25 cellular contexts compared by ENCODE assay signal in the genomic region with DNA sequence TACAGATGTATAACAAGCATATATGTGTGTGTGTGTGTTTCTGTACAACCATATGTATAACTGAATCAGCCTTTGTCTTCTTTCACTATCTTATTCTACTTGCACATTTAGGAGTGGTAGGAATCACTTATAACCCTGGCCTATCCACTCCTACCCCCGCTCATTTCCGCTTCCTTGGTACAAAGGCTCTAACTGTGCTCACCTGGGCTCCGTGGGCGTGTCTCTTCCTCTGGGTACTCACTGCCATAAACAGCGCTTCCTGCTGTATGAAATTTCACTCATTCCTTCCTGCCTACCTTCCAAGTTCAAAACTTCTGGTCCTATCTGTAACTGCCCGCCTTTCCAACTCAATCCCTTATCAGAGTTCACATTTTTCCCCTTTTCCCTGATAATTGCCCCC.
DNase-seq lines count a peak whose midpoint lies in the region; TF ChIP-seq lines count a peak whose summit lies in the region.
"Had no signal": no experiment of that assay in that cellular context is flagged by ENCODE, and none has a peak within 500 bp of the region (broad histone marks: within the 10 kb centered on the region; RNA-seq: fewer than 3 reads in every experiment).

No MANE protein-coding gene starts in this region.

- H3K36me3 ChIP-seq in H7 (replicated peaks; ENCODE audit: control insufficient read depth, insufficient read depth, low read length) (no peaks in the 10 kb centered on the region), mesendoderm (ENCODE audit: control insufficient read depth, insufficient read depth, low read length) (no peaks in the 10 kb centered on the region)
- H3K36me3 ChIP-seq: SJCRH30 had no signal

- H3K23ac ChIP-seq in mesendoderm (ENCODE audit: low read length), result no peak overlapping the region

- no peak overlapping the region for H3K18ac ChIP-seq in mesendoderm (ENCODE audit: low read length)

- no peak overlapping the region for H3K56ac ChIP-seq in mesendoderm (ENCODE audit: low read length)

- H2BK15ac ChIP-seq in mesendoderm (replicated peaks; ENCODE audit: low read depth), result no peak overlapping the region

- H3K27me3 ChIP-seq in H7 (ENCODE audit: control insufficient read depth, insufficient read depth, low read length) (no peaks in the 10 kb centered on the region), mesendoderm (ENCODE audit: insufficient read depth, low read length, poor library complexity) (no peaks in the 10 kb centered on the region), dorsolateral prefrontal cortex (no peaks in the 10 kb centered on the region)
- H3K27me3 ChIP-seq: SJCRH30 had no signal

- intact Hi-C loops in dorsolateral prefrontal cortex (cut with DNase I), result no loop called here

- no peak overlapping the region for H3K4me3 ChIP-seq in H7 (ENCODE audit: insufficient read depth, low read depth, low read length)
- no peak overlapping the region for H3K4me3 ChIP-seq in epithelial cell of esophagus (ENCODE audit: low read length)
- H3K4me3 ChIP-seq in mesendoderm (ENCODE audit: low read length), result no peak overlapping the region
- H3K4me3 ChIP-seq in dorsolateral prefrontal cortex, result no peak overlapping the region
- H3K4me3 ChIP-seq: A549, K562, PC-9, SJCRH30 had no signal

- DNase-seq in H7 (peak; percentile 2), NCI-H69 (lab: John Stamatoyannopoulos, UW) (peak; percentile 49), epithelial cell of esophagus (ENCODE audit: low read depth) (peak; percentile 7), mesendoderm (peak; percentile 1), GM19238 (ENCODE audit: insufficient read length, low spot score) (no peak), dorsolateral prefrontal cortex (no peak)
- no peak for DNase-seq in stimulated activated CD4-positive, alpha-beta T cell treated with anti-CD3 and anti-CD28 coated beads, Interleukin-2, amount 100 ng/mL, for 24 hours
- DNase-seq: C1 segment of cervical spinal cord; CD8-positive, alpha-beta T cell; DMS53; H9; HFFc6; Kasumi-1; MV-4-11; NCI-H1105; NCI-H1436 treated with DMSO at 0.1 percent for 48 hours; NCI-H187 treated with DMSO at 0.1 percent for 48 hours; NCI-H2171 treated with DMSO at 0.1 percent for 48 hours; NCI-H345; NCI-H510A treated with DMSO at 0.1 percent for 48 hours; NCI-H82; PC-9; SJCRH30 had no signal

- H3K9ac ChIP-seq in mesendoderm (ENCODE audit: low read length), result no peak overlapping the region

- TF ChIP-seq CTCF in epithelial cell of esophagus (IDR thresholded peaks at IDR 0.05; ENCODE audit: insufficient read depth, low read depth, low read length, missing control alignments), result no peak
- TF ChIP-seq CTCF in dorsolateral prefrontal cortex (IDR thresholded peaks at IDR 0.05 in 54 of 56, conservative IDR thresholded peaks at IDR 0.05 in 2 of 56; ENCODE audit: low read depth in 1 of 56, partially characterized antibody in 56 of 56), result no peak

- no peak overlapping the region for H4K5ac ChIP-seq in mesendoderm (ENCODE audit: low read length)

- no peaks in the 10 kb centered on the region for H3K79me2 ChIP-seq in mesendoderm (ENCODE audit: control insufficient read depth, insufficient read depth, low read length)

- peaks cover 3% of the 10 kb centered on the region for H3K4me1 ChIP-seq in mesendoderm (ENCODE audit: control insufficient read depth, low read depth, low read length)
- H3K4me1 ChIP-seq: A549, SJCRH30 had no signal

- H2BK5ac ChIP-seq in mesendoderm (ENCODE audit: low read length), result no peak overlapping the region

- no peak overlapping the region for H3K4me2 ChIP-seq in mesendoderm (ENCODE audit: low read length)
- H3K4me2 ChIP-seq: A549, PC-9 had no signal

- no CpG with 5 or more reads among the region's 6 CpGs for WGBS in mesendoderm (ENCODE audit: extremely low coverage, insufficient coverage, low lambda C conversion rate)

- no peaks in the 10 kb centered on the region for H3K79me1 ChIP-seq in mesendoderm (ENCODE audit: low read length)

- no peak overlapping the region for H2AK5ac ChIP-seq in mesendoderm (ENCODE audit: low read length)

- H3K4ac ChIP-seq in mesendoderm (ENCODE audit: low read depth, low read length), result no peak overlapping the region

- H2BK120ac ChIP-seq in mesendoderm (ENCODE audit: low read depth, low read length), result no peak overlapping the region

- H4K8ac ChIP-seq in mesendoderm (ENCODE audit: low read depth, low read length), result no peak overlapping the region

- H3K27ac ChIP-seq in mesendoderm (ENCODE audit: low read depth, low read length) (no peak overlapping the region), dorsolateral prefrontal cortex (no peak overlapping the region)
- H3K27ac ChIP-seq: A549, PC-9, SJCRH30 had no signal

Comparison
In these comparisons a context has a peak if more than half of its experiments do, and no peak if none do; other contexts are left out.
1. DNase-seq: peak in H7 (single experiment), NCI-H69 (single experiment), epithelial cell of esophagus (single experiment) and mesendoderm (single experiment); none in GM19238 (single experiment), stimulated activated CD4-positive, alpha-beta T cell treated with anti-CD3 and anti-CD28 coated beads, Interleukin-2, amount 100 ng/mL, for 24 hours (0 of 2) and dorsolateral prefrontal cortex (0 of 10).